ENCODE assay signal across 12 cellular contexts in genomic region chr21:42012344-42012743, GRCh38. TPM values are rescaled to one million over a fixed set of nuclear protein-coding genes. Genes with fewer than 3 reads are reported as not detected.
DNase-seq lines count a peak whose midpoint lies in the region; ATAC-seq and TF ChIP-seq lines count a peak whose summit lies in the region.
"Had no signal": no experiment of that assay in that cellular context is flagged by ENCODE, and none has a peak within 500 bp of the region (broad histone marks: within the 10 kb centered on the region; RNA-seq: fewer than 3 reads in every experiment).

No MANE protein-coding gene starts in this region.

- no peaks in the 10 kb centered on the region for H3K27me3 ChIP-seq in CD4-positive, alpha-beta T cell (ENCODE audit: control insufficient read depth, insufficient read depth, low read length)
- H3K27me3 ChIP-seq in CD8-positive, alpha-beta memory T cell (ENCODE audit: insufficient read depth, low read length, poor library complexity, severe bottlenecking), result no peaks in the 10 kb centered on the region
- no peaks in the 10 kb centered on the region for H3K27me3 ChIP-seq in mucosa of rectum (ENCODE audit: control insufficient read depth in 2 of 2, insufficient read depth in 2 of 2, low read length in 2 of 2)

- peaks cover 10% of the 10 kb centered on the region for H3K4me1 ChIP-seq in CD8-positive, alpha-beta memory T cell (ENCODE audit: insufficient read depth, low read length)
- peaks cover 18 to 21% of the 10 kb centered on the region in 2 donors for H3K4me1 ChIP-seq in mucosa of rectum (ENCODE audit: control insufficient read depth in 2 of 2, insufficient read depth in 2 of 2, low read length in 2 of 2)

- no peaks in the 10 kb centered on the region for H3K27me3 Mint-ChIP-seq in CD4-positive, alpha-beta T cell
- peaks cover 0 to 6% of the 10 kb centered on the region in 2 donors for H3K27me3 Mint-ChIP-seq in CD8-positive, alpha-beta memory T cell
- H3K27me3 Mint-ChIP-seq in activated T-helper 1 cell treated with anti-CD3 and anti-CD28 coated beads, Interleukin-12 subunit alpha, Interleukin-12 subunit beta, Interleukin-2, Interleukin-4 antibody, amounts not matched to agents 30 ng/mL and 10 ng/mL and 1 ng/mL, durations not matched to agents 14 hours and 24 hours and 36 hours (ENCODE audit: insufficient read depth), result peaks cover 23% of the 10 kb centered on the region

- intact Hi-C loops in CD4-positive, alpha-beta T cell (cut with DNase I, micrococcal nuclease), result loop anchor here in 1 of 2 experiments (5.0 kb wide), 1 partner anchor 85 kb away; no protein-coding TSS in a partner anchor
- intact Hi-C loops in activated T-helper 1 cell treated with anti-CD3 and anti-CD28 coated beads, Interleukin-12 subunit alpha, Interleukin-12 subunit beta, Interleukin-2, Interleukin-4 antibody, amounts not matched to agents 30 ng/mL and 10 ng/mL and 1 ng/mL, durations not matched to agents 14 hours and 24 hours and 36 hours (cut with micrococcal nuclease), result loop anchor here (5.0 kb wide), 1 partner anchor 95 kb away; no protein-coding TSS in a partner anchor
- intact Hi-C loops in posterior vena cava (cut with DNase I), result no loop called here

- no peaks in the 10 kb centered on the region for H3K36me3 ChIP-seq in CD8-positive, alpha-beta memory T cell (ENCODE audit: insufficient read depth, low read length)
- no peaks in the 10 kb centered on the region for H3K36me3 ChIP-seq in mucosa of rectum (ENCODE audit: control insufficient read depth in 2 of 2, insufficient read depth in 2 of 2, low read length in 2 of 2)
- H3K36me3 ChIP-seq: cardiac muscle cell had no signal

- peaks cover 17% of the 10 kb centered on the region for H3K36me3 Mint-ChIP-seq in CD4-positive, alpha-beta T cell (ENCODE audit: low read depth)
- peaks cover 4 to 17% (median 5%) of the 10 kb centered on the region in 3 donors for H3K36me3 Mint-ChIP-seq in CD8-positive, alpha-beta memory T cell
- peaks cover 14% of the 10 kb centered on the region for H3K36me3 Mint-ChIP-seq in activated T-helper 1 cell treated with anti-CD3 and anti-CD28 coated beads, Interleukin-12 subunit alpha, Interleukin-12 subunit beta, Interleukin-2, Interleukin-4 antibody, amounts not matched to agents 30 ng/mL and 10 ng/mL and 1 ng/mL, durations not matched to agents 14 hours and 24 hours and 36 hours (ENCODE audit: low read depth)

- in situ Hi-C loops in ACHN (cut with HindIII; ENCODE audit: low pct_ligation_motif_present, low pct_unique_long_range_greater_than_20kb, low sequenced_read_pairs), result no loop called here

- peak overlapping the region; percentile 85 for H3K4me3 Mint-ChIP-seq in CD4-positive, alpha-beta T cell
- peak overlapping the region in 6 of 7 donors; percentile 32 to 91 (median 88) for H3K4me3 Mint-ChIP-seq in CD8-positive, alpha-beta memory T cell
- H3K4me3 Mint-ChIP-seq in activated T-helper 1 cell treated with anti-CD3 and anti-CD28 coated beads, Interleukin-12 subunit alpha, Interleukin-12 subunit beta, Interleukin-2, Interleukin-4 antibody, amounts not matched to agents 30 ng/mL and 10 ng/mL and 1 ng/mL, durations not matched to agents 14 hours and 24 hours and 36 hours, result peak overlapping the region; percentile 86

- H3K27ac ChIP-seq in CD4-positive, alpha-beta T cell (ENCODE audit: low read depth, low read length), result no peak overlapping the region
- H3K27ac ChIP-seq in CD8-positive, alpha-beta memory T cell (ENCODE audit: low read depth, low read length), result no peak overlapping the region
- H3K27ac ChIP-seq in mucosa of rectum (ENCODE audit: low read depth in 2 of 2, low read length in 2 of 2), result peak overlapping the region; percentile 33 to 82
- H3K27ac ChIP-seq: cardiac muscle cell had no signal

- no peak for ATAC-seq in CD4-positive, alpha-beta T cell (ENCODE audit: poor library complexity)

- peaks cover 3% of the 10 kb centered on the region for H3K9me3 Mint-ChIP-seq in CD4-positive, alpha-beta T cell
- H3K9me3 Mint-ChIP-seq in CD8-positive, alpha-beta memory T cell, result no peaks in the 10 kb centered on the region
- peaks cover 6% of the 10 kb centered on the region for H3K9me3 Mint-ChIP-seq in activated T-helper 1 cell treated with anti-CD3 and anti-CD28 coated beads, Interleukin-12 subunit alpha, Interleukin-12 subunit beta, Interleukin-2, Interleukin-4 antibody, amounts not matched to agents 30 ng/mL and 10 ng/mL and 1 ng/mL, durations not matched to agents 14 hours and 24 hours and 36 hours

- peak overlapping the region in 1 of 2 donors; percentile 17 for H3K9ac ChIP-seq in mucosa of rectum (ENCODE audit: low read depth in 1 of 2, low read length in 2 of 2)

- TF ChIP-seq CTCF in CD4-positive, alpha-beta T cell (IDR thresholded peaks at IDR 0.05), result no peak

- no peaks in the 10 kb centered on the region for H3K9me3 ChIP-seq in CD4-positive, alpha-beta T cell (ENCODE audit: control insufficient read depth, low read length)
- H3K9me3 ChIP-seq in CD8-positive, alpha-beta memory T cell (ENCODE audit: low read length), result no peaks in the 10 kb centered on the region
- no peaks in the 10 kb centered on the region for H3K9me3 ChIP-seq in mucosa of rectum (ENCODE audit: control insufficient read depth in 2 of 2, low read length in 2 of 2)

- no peak overlapping the region for H3K4me3 ChIP-seq in CD8-positive, alpha-beta memory T cell (ENCODE audit: low read length)
- peak overlapping the region in 1 of 2 donors; percentile 13 for H3K4me3 ChIP-seq in mucosa of rectum (ENCODE audit: low read length in 2 of 2)
- H3K4me3 ChIP-seq: cardiac muscle cell had no signal

- H3K4me1 Mint-ChIP-seq in CD4-positive, alpha-beta T cell (ENCODE audit: low read depth), result peaks cover 19% of the 10 kb centered on the region
- peaks cover 6 to 21% (median 12%) of the 10 kb centered on the region in 3 donors for H3K4me1 Mint-ChIP-seq in CD8-positive, alpha-beta memory T cell
- H3K4me1 Mint-ChIP-seq in activated T-helper 1 cell treated with anti-CD3 and anti-CD28 coated beads, Interleukin-12 subunit alpha, Interleukin-12 subunit beta, Interleukin-2, Interleukin-4 antibody, amounts not matched to agents 30 ng/mL and 10 ng/mL and 1 ng/mL, durations not matched to agents 14 hours and 24 hours and 36 hours (ENCODE audit: low read depth), result peaks cover 15% of the 10 kb centered on the region

- peak overlapping the region; percentile 88 for H3K27ac Mint-ChIP-seq in CD4-positive, alpha-beta T cell
- H3K27ac Mint-ChIP-seq in CD8-positive, alpha-beta memory T cell, result peak overlapping the region in 5 of 8 donors; percentile 3 to 92 (median 47)
- H3K27ac Mint-ChIP-seq in activated T-helper 1 cell treated with anti-CD3 and anti-CD28 coated beads, Interleukin-12 subunit alpha, Interleukin-12 subunit beta, Interleukin-2, Interleukin-4 antibody, amounts not matched to agents 30 ng/mL and 10 ng/mL and 1 ng/mL, durations not matched to agents 14 hours and 24 hours and 36 hours, result peak overlapping the region; percentile 64

- DNase-seq in CD4-positive, alpha-beta T cell, result no peak
- no peak for DNase-seq in CD8-positive, alpha-beta memory T cell
- no peak for DNase-seq in activated T-helper 1 cell treated with anti-CD3 and anti-CD28 coated beads, Interleukin-12 subunit alpha, Interleukin-12 subunit beta, Interleukin-2, Interleukin-4 antibody, amounts not matched to agents 30 ng/mL and 10 ng/mL and 1 ng/mL, durations not matched to agents 14 hours and 24 hours and 36 hours (ENCODE audit: low spot score)
- DNase-seq in AG08395 (ENCODE audit: low spot score) (no peak), ACHN (no peak), posterior vena cava (ENCODE audit: low spot score) (no peak)
- DNase-seq: activated CD4-positive, CD25-positive, alpha-beta regulatory T cell treated with anti-CD3 and anti-CD28 coated beads, Interleukin-2, amount 50 U/mL, for 72 hours; activated gamma-delta T cell treated with Interleukin-2 at 50 U/mL for 16 hours; NCI-H1048 had no signal

- POLR2A ChIA-PET in CD4-positive, alpha-beta T cell (lab: Charles Lee), result interaction anchor here (1.5 to 5.8 kb wide), 2 partner anchors 50 to 87 kb away, joined by 5 to 88 read pairs; no protein-coding TSS in a partner anchor
- POLR2A ChIA-PET in CD8-positive, alpha-beta memory T cell (lab: Charles Lee), result no interaction called here

- CTCF ChIA-PET in CD4-positive, alpha-beta T cell (lab: Charles Lee), result interaction anchor here (1.2 to 4.4 kb wide), 2 partner anchors 96 to 102 kb away, joined by 3 to 25 read pairs; no protein-coding TSS in a partner anchor
- CTCF ChIA-PET in CD8-positive, alpha-beta memory T cell (lab: Charles Lee), result interaction anchor here (2.7 to 3.7 kb wide), 2 partner anchors 95 to 105 kb away, joined by 10 to 11 read pairs; no protein-coding TSS in a partner anchor

RNA-seq across cellular contexts. Expression of gene ZBTB21, which starts 2.2 kb away (rescaled TPM):
- total RNA-seq in CD4-positive, alpha-beta T cell, result 100 to 1,000 TPM; 132 to 139 TPM
- 10 to 100 TPM; 39.0 to 43.6 TPM for total RNA-seq in CD8-positive, alpha-beta memory T cell
- polyA plus RNA-seq in CD8-positive, alpha-beta memory T cell, result 5.9 TPM
- total RNA-seq in activated T-helper 1 cell treated with anti-CD3 and anti-CD28 coated beads, Interleukin-12 subunit alpha, Interleukin-12 subunit beta, Interleukin-2, Interleukin-4 antibody, amounts not matched to agents 30 ng/mL and 10 ng/mL and 1 ng/mL, durations not matched to agents 14 hours and 24 hours and 36 hours, result 31.8 and 33.8 TPM in 2 replicates
- 10 to 100 TPM; 12.6 to 25.6 TPM for total RNA-seq in posterior vena cava

RNA-seq across cellular contexts. Expression of gene C2CD2, which starts 58.5 kb away (rescaled TPM):
- 1 to 10 TPM; 8.2 to 8.8 TPM for total RNA-seq in CD4-positive, alpha-beta T cell
- total RNA-seq in CD8-positive, alpha-beta memory T cell, result 1 to 10 TPM; 4.3 to 5.0 TPM
- 2.3 TPM for polyA plus RNA-seq in CD8-positive, alpha-beta memory T cell
- total RNA-seq in activated T-helper 1 cell treated with anti-CD3 and anti-CD28 coated beads, Interleukin-12 subunit alpha, Interleukin-12 subunit beta, Interleukin-2, Interleukin-4 antibody, amounts not matched to agents 30 ng/mL and 10 ng/mL and 1 ng/mL, durations not matched to agents 14 hours and 24 hours and 36 hours, result 9.5 and 10.2 TPM in 2 replicates
- 10 to 100 TPM; 28.0 to 43.1 TPM for total RNA-seq in posterior vena cava

RNA-seq across cellular contexts. Expression of gene UMODL1, which starts 58.8 kb away (rescaled TPM):
- total RNA-seq in CD4-positive, alpha-beta T cell, result under 1 TPM; 0.42 to 0.49 TPM
- under 1 TPM in 1 of 2 experiments, not detected in 1; 0.07 TPM for total RNA-seq in CD8-positive, alpha-beta memory T cell
- polyA plus RNA-seq in CD8-positive, alpha-beta memory T cell, result not detected
- total RNA-seq in activated T-helper 1 cell treated with anti-CD3 and anti-CD28 coated beads, Interleukin-12 subunit alpha, Interleukin-12 subunit beta, Interleukin-2, Interleukin-4 antibody, amounts not matched to agents 30 ng/mL and 10 ng/mL and 1 ng/mL, durations not matched to agents 14 hours and 24 hours and 36 hours, result not detected in 2 replicates
- not detected for total RNA-seq in posterior vena cava
- total RNA-seq: cardiac muscle cell, NCI-H460 had no signal
- polyA plus RNA-seq: cardiac muscle cell had no signal

Comparison
In these comparisons a context has a peak if more than half of its experiments do, and no peak if none do; other contexts are left out.
1. H3K27ac ChIP-seq: peak in mucosa of rectum (2 of 2); none in CD4-positive, alpha-beta T cell (single experiment) and CD8-positive, alpha-beta memory T cell (single experiment).
2. Peak in every context shown above with its lines, with median percentiles within 50 percentile points of each other: H3K27ac Mint-ChIP-seq and H3K4me3 Mint-ChIP-seq.